ENCODE assay signal across 10 cellular contexts in the genomic region with DNA sequence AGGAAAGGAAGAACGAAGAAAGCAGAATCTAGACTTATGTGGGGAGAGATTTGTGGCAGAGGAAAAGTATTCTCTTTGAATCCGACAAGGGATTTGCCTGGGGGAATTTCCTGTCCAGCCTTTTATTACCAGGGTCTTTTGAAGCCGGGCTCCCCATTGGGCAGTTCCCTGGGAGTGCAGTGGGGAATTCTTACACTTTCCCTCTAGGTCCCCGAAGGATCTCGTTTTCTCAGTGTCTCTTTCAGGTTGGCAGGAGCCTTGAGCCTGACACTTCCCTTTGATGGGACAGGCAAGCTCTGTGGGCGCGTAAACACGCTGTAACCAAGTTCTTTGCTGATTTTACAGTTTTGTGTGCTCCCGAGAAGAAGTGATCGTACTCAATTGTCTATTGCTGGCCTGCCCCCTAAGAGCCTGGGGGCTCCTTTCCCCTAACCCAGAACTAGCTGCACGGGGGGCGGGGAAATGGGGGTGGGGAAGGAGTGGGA. TPM values are rescaled to one million over a fixed set of nuclear protein-coding genes. Genes with fewer than 3 reads are reported as not detected.
DNase-seq lines count a peak whose midpoint lies in the region; ATAC-seq and TF ChIP-seq lines count a peak whose summit lies in the region.
"Had no signal": no experiment of that assay in that cellular context is flagged by ENCODE, and none has a peak within 500 bp of the region (broad histone marks: within the 10 kb centered on the region; RNA-seq: fewer than 3 reads in every experiment).

No MANE protein-coding gene starts in this region.

- ATAC-seq in psoas muscle = no peak
- ATAC-seq: K562 had no signal

- peak overlapping the region; percentile 85 for H3K9ac ChIP-seq in ES-I3 (ENCODE audit: low read depth, low read length)
- no peak overlapping the region for H3K9ac ChIP-seq in colonic mucosa (ENCODE audit: low read depth in 2 of 2, low read length in 2 of 2)

- H3K4me3 ChIP-seq in fibroblast of mammary gland (ENCODE audit: control insufficient read depth, low read depth, low read length) = peak overlapping the region; percentile 81
- H3K4me3 ChIP-seq in psoas muscle = peak overlapping the region; percentile 62
- no peak overlapping the region for H3K4me3 ChIP-seq in colonic mucosa
- H3K4me3 ChIP-seq: K562 had no signal

- WGBS in psoas muscle, 3 donors = 8 to 10% (median 10%) methylated on average over 12 of the region's 12 CpGs

- H3K27me3 ChIP-seq in psoas muscle (ENCODE audit: insufficient read depth in 3 of 3, low read length in 2 of 3) (peaks cover 0 to 73% (median 11%) of the 10 kb centered on the region in 3 donors), colonic mucosa (peaks cover 55% of the 10 kb centered on the region)

- no peak for TF ChIP-seq CTCF in fibroblast of mammary gland (conservative IDR thresholded peaks at IDR 0.05; ENCODE audit: control insufficient read depth, insufficient read depth, low read depth, low read length)
- no peak for TF ChIP-seq CTCF in psoas muscle (IDR thresholded peaks at IDR 0.05)
- no peak for TF ChIP-seq CTCF in colonic mucosa (IDR thresholded peaks at IDR 0.05)

- no peaks in the 10 kb centered on the region for H3K36me3 ChIP-seq in ES-I3 (ENCODE audit: insufficient read depth, low read length)
- no peaks in the 10 kb centered on the region for H3K36me3 ChIP-seq in psoas muscle (ENCODE audit: insufficient read depth in 1 of 2, low read depth in 1 of 2)
- no peaks in the 10 kb centered on the region for H3K36me3 ChIP-seq in colonic mucosa

- intact Hi-C loops in psoas muscle (cut with DNase I) = loop anchor here in 1 of 2 donors (5.0 kb wide), 1 partner anchor 1114 kb away; no protein-coding TSS in a partner anchor
- intact Hi-C loops in colonic mucosa (cut with DNase I) = no loop called here

- H3K9me3 ChIP-seq in ES-I3 (ENCODE audit: control insufficient read depth, insufficient read depth, low read length) (no peaks in the 10 kb centered on the region), psoas muscle (no peaks in the 10 kb centered on the region), colonic mucosa (no peaks in the 10 kb centered on the region)

- H3K27ac ChIP-seq in psoas muscle (no peak overlapping the region), colonic mucosa (no peak overlapping the region)
- H3K27ac ChIP-seq: VCaP had no signal

- H3K4me1 ChIP-seq in ES-I3 (ENCODE audit: insufficient read depth, low read length) = peaks cover 35% of the 10 kb centered on the region
- peaks cover 4% of the 10 kb centered on the region for H3K4me1 ChIP-seq in psoas muscle
- H3K4me1 ChIP-seq in colonic mucosa = no peaks in the 10 kb centered on the region

- DNase-seq in NCI-H2227 treated with DMSO at 0.1 percent for 48 hours (lab: John Stamatoyannopoulos, UW) (peak; percentile 24), fibroblast of mammary gland (ENCODE audit: low read depth) (no peak), psoas muscle (no peak), HT-29 (ENCODE audit: low spot score) (no peak), NCI-H1092 treated with DMSO at 0.1 percent for 48 hours (lab: John Stamatoyannopoulos, UW) (no peak), colonic mucosa (no peak)
- DNase-seq in activated CD8-positive, alpha-beta memory T cell treated with anti-CD3 and anti-CD28 coated beads, Interleukin-2, amount 50 U/mL, for 48 hours = no peak

RNA-seq across cellular contexts. Expression of a gene that starts 0.6 kb away (rescaled TPM):
- 10 to 100 TPM in 3 of 4 donors, 1 to 10 TPM in 1; 8.8 to 26.1 (median 15.5) TPM for total RNA-seq in psoas muscle
- 1 to 10 TPM; 2.7 to 2.9 (median 2.8) TPM for polyA plus RNA-seq in psoas muscle
- not detected in 2 replicates for total RNA-seq in HT-29 (2014; rRNA removed; shearing (Covaris generic))
- total RNA-seq in colonic mucosa = 10 to 100 TPM in 1 of 2 donors, 1 to 10 TPM in 1; 9.8 to 27.2 TPM
